Comparison of ENCODE assay signal across 1 cellular context in genomic region chr1:226920446-226920894, GRCh38.
TF ChIP-seq lines count a peak whose summit lies in the region.

No MANE protein-coding gene starts in this region.

TF ChIP-seq in liver, 16 proteins besides CTCF, POLR2A, EP300 and RAD21 (continued from another document):
- no peak for TF ChIP-seq ZBTB33 (IDR thresholded peaks at IDR 0.05)
- no peak for TF ChIP-seq ATF3 (IDR thresholded peaks at IDR 0.05)
- TF ChIP-seq REST (IDR thresholded peaks at IDR 0.05), result no peak
- TF ChIP-seq HNF4A (conservative IDR thresholded peaks at IDR 0.05), result no peak
- TF ChIP-seq MAX (IDR thresholded peaks at IDR 0.05), result no peak
- TF ChIP-seq FOXA2 (IDR thresholded peaks at IDR 0.05), result no peak
- TF ChIP-seq GABPA (IDR thresholded peaks at IDR 0.05 in 1 of 2, conservative IDR thresholded peaks at IDR 0.05 in 1 of 2), result no peak
- TF ChIP-seq TAF1 (conservative IDR thresholded peaks at IDR 0.05), result no peak
- no peak for TF ChIP-seq FOXA1 (IDR thresholded peaks at IDR 0.05)
- no peak for TF ChIP-seq NR2F2 (IDR thresholded peaks at IDR 0.05)
- TF ChIP-seq YY1 (IDR thresholded peaks at IDR 0.05), result no peak
- no peak for TF ChIP-seq JUND (IDR thresholded peaks at IDR 0.05)
